ENCODE assay signal across 9 cellular contexts in genomic region chr6:41536884-41537347, GRCh38. TPM values are rescaled to one million over a fixed set of nuclear protein-coding genes. Genes with fewer than 3 reads are reported as not detected.
DNase-seq lines count a peak whose midpoint lies in the region; ATAC-seq and TF ChIP-seq lines count a peak whose summit lies in the region.
"Had no signal": no experiment of that assay in that cellular context is flagged by ENCODE, and none has a peak within 500 bp of the region (broad histone marks: within the 10 kb centered on the region; RNA-seq: fewer than 3 reads in every experiment).

No MANE protein-coding gene starts in this region.

- peak; percentile 67 for DNase-seq in CD14-positive monocyte (ENCODE audit: low spot score)
- DNase-seq in NCI-H1105 (lab: John Stamatoyannopoulos, UW), result peak; percentile 89
- peak; percentile 75 for DNase-seq in SHP77 treated with DMSO at 0.1 percent for 48 hours (lab: John Stamatoyannopoulos, UW)
- peak; percentile 83 to 85 for DNase-seq in left colon
- DNase-seq in inferior parietal cortex (ENCODE audit: extremely low spot score), result no peak
- DNase-seq: activated B cell treated with CpG ODN at 0.5 μM for 24 hours had no signal

- peak overlapping the region; percentile 40 to 82 (median 75) for H3K27ac Mint-ChIP-seq in CD14-positive monocyte
- H3K27ac Mint-ChIP-seq: activated B cell treated with CpG ODN at 0.5 μM for 24 hours had no signal

- peaks cover 40% of the 10 kb centered on the region for H3K4me1 Mint-ChIP-seq in CD14-positive monocyte

- no peak for TF ChIP-seq CTCF in CD14-positive monocyte (IDR thresholded peaks at IDR 0.05)

- peak overlapping the region; percentile 61 to 64 for H3K4me3 Mint-ChIP-seq in CD14-positive monocyte
- H3K4me3 Mint-ChIP-seq: activated B cell treated with CpG ODN at 0.5 μM for 24 hours had no signal

- intact Hi-C loops in CD14-positive monocyte (cut with micrococcal nuclease) (no loop called here), left colon (cut with DNase I, micrococcal nuclease) (no loop called here)

- H3K9me3 Mint-ChIP-seq in CD14-positive monocyte, result peaks cover 0 to 3% (median 0%) of the 10 kb centered on the region in 7 donors
- H3K9me3 Mint-ChIP-seq: activated B cell treated with CpG ODN at 0.5 μM for 24 hours had no signal

- ATAC-seq in left colon, result peak; percentile 97
- ATAC-seq in GM19463 (IDR thresholded peaks at IDR 0.05; ENCODE audit: unreplicated experiment), result no peak
- ATAC-seq in GM21737 (IDR thresholded peaks at IDR 0.05; ENCODE audit: unreplicated experiment), result no peak
- no peak for ATAC-seq in GM21786 (IDR thresholded peaks at IDR 0.05; ENCODE audit: unreplicated experiment)

- H3K36me3 Mint-ChIP-seq in CD14-positive monocyte, result peaks cover 0 to 5% of the 10 kb centered on the region in 2 donors

- H3K27me3 Mint-ChIP-seq in CD14-positive monocyte (ENCODE audit: low read depth in 3 of 3), result peaks cover 20 to 38% (median 31%) of the 10 kb centered on the region in 3 donors
- H3K27me3 Mint-ChIP-seq: activated B cell treated with CpG ODN at 0.5 μM for 24 hours had no signal

RNA-seq across cellular contexts. Expression of gene FOXP4, which starts 9.3 kb away (rescaled TPM):
- under 1 TPM; 0.62 to 0.65 TPM for polyA plus RNA-seq in CD14-positive monocyte
- total RNA-seq in left colon, result 10 to 100 TPM; 38.6 to 39.4 TPM
